15 cellular contexts compared by ENCODE assay signal in genomic region chr6:111918825-111919224, GRCh38. TPM values are rescaled to one million over a fixed set of nuclear protein-coding genes. Genes with fewer than 3 reads are reported as not detected.
DNase-seq lines count a peak whose midpoint lies in the region; FAIRE-seq and TF ChIP-seq lines count a peak whose summit lies in the region.
"Had no signal": no experiment of that assay in that cellular context is flagged by ENCODE, and none has a peak within 500 bp of the region (broad histone marks: within the 10 kb centered on the region; RNA-seq: fewer than 3 reads in every experiment).

No MANE protein-coding gene starts in this region.

- no peaks in the 10 kb centered on the region for H3K36me3 Mint-ChIP-seq in astrocyte (ENCODE audit: low read depth, unreplicated experiment)
- H3K36me3 Mint-ChIP-seq in mesothelial cell of epicardium, result no peaks in the 10 kb centered on the region
- H3K36me3 Mint-ChIP-seq: CD8-positive, alpha-beta memory T cell; naive thymus-derived CD8-positive, alpha-beta T cell had no signal

- H3K4me3 ChIP-seq in AG09309 (ENCODE audit: control insufficient read depth, low read depth, low read length) (no peak overlapping the region), astrocyte (ENCODE audit: insufficient read depth, low read depth, low read length) (no peak overlapping the region), stomach (no peak overlapping the region)
- H3K4me3 ChIP-seq: ascending aorta, spleen had no signal

- H3K4me1 Mint-ChIP-seq in astrocyte (ENCODE audit: low read depth, unreplicated experiment) (peaks cover 13% of the 10 kb centered on the region), mesothelial cell of epicardium (peaks cover 17% of the 10 kb centered on the region)
- H3K4me1 Mint-ChIP-seq: IgD-negative memory B cell had no signal

- FAIRE-seq in astrocyte (lab: Jason Lieb, UNC), result no peak
- FAIRE-seq: H1, TTC549 had no signal

- H3K9me3 Mint-ChIP-seq in astrocyte (ENCODE audit: unreplicated experiment) (peaks cover 2% of the 10 kb centered on the region), mesothelial cell of epicardium (no peaks in the 10 kb centered on the region)
- H3K9me3 Mint-ChIP-seq: CD8-positive, alpha-beta memory T cell; IgD-negative memory B cell; naive thymus-derived CD8-positive, alpha-beta T cell had no signal

- H4K20me1 ChIP-seq in astrocyte (ENCODE audit: insufficient read depth, low read length), result no peaks in the 10 kb centered on the region

- H3K4me3 Mint-ChIP-seq in astrocyte (ENCODE audit: unreplicated experiment) (no peak overlapping the region), mesothelial cell of epicardium (no peak overlapping the region)
- H3K4me3 Mint-ChIP-seq: CD8-positive, alpha-beta memory T cell; IgD-negative memory B cell; naive thymus-derived CD8-positive, alpha-beta T cell had no signal

- H3K27ac Mint-ChIP-seq in astrocyte (ENCODE audit: unreplicated experiment) (peak overlapping the region; percentile 35), mesothelial cell of epicardium (no peak overlapping the region)
- H3K27ac Mint-ChIP-seq: IgD-negative memory B cell; naive thymus-derived CD8-positive, alpha-beta T cell had no signal

- no peaks in the 10 kb centered on the region for H3K79me2 ChIP-seq in astrocyte (ENCODE audit: insufficient read depth, low read length)

- TF ChIP-seq CTCF in AG09309 (IDR thresholded peaks at IDR 0.05; ENCODE audit: control insufficient read depth, insufficient read depth, low read depth, low read length, missing control alignments) (no peak), astrocyte (IDR thresholded peaks at IDR 0.05; ENCODE audit: insufficient read depth, low read depth, low read length) (no peak), mesothelial cell of epicardium (IDR thresholded peaks at IDR 0.05; ENCODE audit: unreplicated experiment) (no peak), stomach (IDR thresholded peaks at IDR 0.05) (no peak)

- H3K36me3 ChIP-seq in astrocyte (ENCODE audit: insufficient read depth, low read length) (no peaks in the 10 kb centered on the region), stomach (no peaks in the 10 kb centered on the region)
- H3K36me3 ChIP-seq: ascending aorta, spleen had no signal

- no peak for TF ChIP-seq POLR2A in stomach (IDR thresholded peaks at IDR 0.05)

- H3K27me3 ChIP-seq in astrocyte (ENCODE audit: insufficient read depth, low read length), result no peaks in the 10 kb centered on the region
- no peaks in the 10 kb centered on the region for H3K27me3 ChIP-seq in stomach
- H3K27me3 ChIP-seq: ascending aorta, spleen had no signal

- intact Hi-C loops in stomach (cut with DNase I; ENCODE audit: low total_unique reads), result no loop called here

- no peak overlapping the region for H3K27ac ChIP-seq in astrocyte (ENCODE audit: low read depth, low read length)
- H3K27ac ChIP-seq in substantia nigra (ENCODE audit: low read depth, low read length, poor library complexity, severe bottlenecking), result no peak overlapping the region
- H3K27ac ChIP-seq in stomach, result no peak overlapping the region
- H3K27ac ChIP-seq: ascending aorta, spleen had no signal

- TF ChIP-seq EP300 in stomach (IDR thresholded peaks at IDR 0.05), result no peak

- no peaks in the 10 kb centered on the region for H3K27me3 Mint-ChIP-seq in astrocyte (ENCODE audit: low read depth, unreplicated experiment)
- peaks cover 5% of the 10 kb centered on the region for H3K27me3 Mint-ChIP-seq in mesothelial cell of epicardium (ENCODE audit: low read depth)
- H3K27me3 Mint-ChIP-seq: CD8-positive, alpha-beta memory T cell; naive thymus-derived CD8-positive, alpha-beta T cell had no signal

- 66 to 77% (median 74%) methylated on average over 5 of the region's 5 CpGs for WGBS in stomach, 5 donors

- no peaks in the 10 kb centered on the region for H3K9me3 ChIP-seq in astrocyte (ENCODE audit: insufficient read depth, low read depth, low read length)
- H3K9me3 ChIP-seq in stomach, result no peaks in the 10 kb centered on the region
- H3K9me3 ChIP-seq: ascending aorta, spleen had no signal

- H3K9ac ChIP-seq in astrocyte (ENCODE audit: low read length), result no peak overlapping the region

- DNase-seq in AG09309 (ENCODE audit: low read depth) (peak; percentile 48), H4 (ENCODE audit: low spot score) (peak; percentile 36), astrocyte (ENCODE audit: low read depth) (peak; percentile 91), kidney tubule cell (ENCODE audit: low spot score) (peak; percentile 35), NCI-H526 (lab: John Stamatoyannopoulos, UW) (no peak), mesothelial cell of epicardium (ENCODE audit: low spot score in 2 of 2, unreplicated experiment in 2 of 2) (no peak), substantia nigra (lab: John Stamatoyannopoulos, UW) (no peak), stomach (no peak)
- DNase-seq: CD8-positive, alpha-beta memory T cell; naive thymus-derived CD8-positive, alpha-beta T cell; spleen had no signal

- peaks cover 6% of the 10 kb centered on the region for H3K4me1 ChIP-seq in astrocyte (ENCODE audit: insufficient read depth, low read length)
- H3K4me1 ChIP-seq in stomach, result no peaks in the 10 kb centered on the region
- H3K4me1 ChIP-seq: ascending aorta had no signal

- H2AFZ ChIP-seq in astrocyte (ENCODE audit: low read depth, low read length), result peak overlapping the region; percentile 50

- peak overlapping the region; percentile 30 for H3K4me2 ChIP-seq in astrocyte (ENCODE audit: low read length)

RNA-seq across cellular contexts. Expression of gene FYN, which starts 45.6 kb away (rescaled TPM):
- total RNA-seq in H4 (2014; rRNA removed; shearing (Covaris generic)), result 19.9 and 22.8 TPM in 2 replicates
- total RNA-seq in astrocyte (167 and 168 TPM in 2 replicates), mesothelial cell of epicardium (104 to 123 TPM (median 115 TPM) in 3 replicates), stomach (100 to 1,000 TPM in 2 of 5 donors, 10 to 100 TPM in 2, 1 to 10 TPM in 1; 8.4 to 146 (median 81.7) TPM)
- polyA plus RNA-seq in stomach, result 10 to 100 TPM; 15.8 to 22.7 (median 18.0) TPM

Comparison
In these comparisons a context has a peak if more than half of its experiments do, and no peak if none do; other contexts are left out.
1. DNase-seq: peak in AG09309 (single experiment), H4 (single experiment), astrocyte (single experiment) and kidney tubule cell (single experiment); none in NCI-H526 (0 of 2), mesothelial cell of epicardium (0 of 2), substantia nigra (0 of 49) and stomach (single experiment).